4 cellular contexts compared by ENCODE assay signal in genomic region chr17:29322363-29322762, GRCh38.
TF ChIP-seq lines count a peak whose summit lies in the region.

No MANE protein-coding gene starts in this region.

TF ChIP-seq in HepG2, 621 proteins besides CTCF, POLR2A, EP300 and RAD21:
- no peak for TF ChIP-seq ZNF275 (CRISPR knock-in tag; IDR thresholded peaks at IDR 0.05; ENCODE audit: borderline replicate concordance)
- TF ChIP-seq ZNF207 (IDR thresholded peaks at IDR 0.05; ENCODE audit: borderline replicate concordance): no peak
- peak in 1 of 2 experiments; percentile 49; a peak in 2 of 4 replicates for TF ChIP-seq MAFK (conservative IDR thresholded peaks at IDR 0.05 in 1 of 2, IDR thresholded peaks at IDR 0.05 in 1 of 2; ENCODE audit: low read length in 2 of 2)
- TF ChIP-seq STAT5B (CRISPR knock-in tag; IDR thresholded peaks at IDR 0.05): no peak
- TF ChIP-seq MAFF (IDR thresholded peaks at IDR 0.05; ENCODE audit: low read depth, low read length): peak; percentile 39; the same call in 1 of the 2 replicates
- no peak for TF ChIP-seq MBD4 (IDR thresholded peaks at IDR 0.05; ENCODE audit: borderline replicate concordance, low read length)
- no peak for TF ChIP-seq PPARG (CRISPR knock-in tag; conservative IDR thresholded peaks at IDR 0.05)
- no peak for TF ChIP-seq ZNF678 (CRISPR knock-in tag; IDR thresholded peaks at IDR 0.05)

TF ChIP-seq in A549, 52 proteins besides CTCF, POLR2A, EP300 and RAD21:
- TF ChIP-seq BCL3 (IDR thresholded peaks at IDR 0.05): no peak
- TF ChIP-seq HOXB5 (CRISPR knock-in tag; IDR thresholded peaks at IDR 0.05): no peak
- TF ChIP-seq FOSB (CRISPR knock-in tag; IDR thresholded peaks at IDR 0.05): no peak
- no peak for TF ChIP-seq ELK1 (IDR thresholded peaks at IDR 0.05; ENCODE audit: low read depth, low read length)
- TF ChIP-seq CEBPB (IDR thresholded peaks at IDR 0.05): no peak
- no peak for TF ChIP-seq FOXS1 (CRISPR knock-in tag; IDR thresholded peaks at IDR 0.05)
- TF ChIP-seq MAFK (IDR thresholded peaks at IDR 0.05; ENCODE audit: partially characterized antibody): peak; percentile 60

TF ChIP-seq in IMR-90, 13 proteins besides CTCF, POLR2A, EP300 and RAD21:
- TF ChIP-seq FOS (IDR thresholded peaks at IDR 0.05; ENCODE audit: low read depth, low read length) (no peak), MAFK (IDR thresholded peaks at IDR 0.05; ENCODE audit: low read depth, low read length) (peak; percentile 17; the same call in 1 of the 2 replicates)
TF ChIP-seq in IMR-90: peak in this region for 1.

TF ChIP-seq in K562, 482 proteins besides CTCF, POLR2A, EP300 and RAD21:
- no peak for TF ChIP-seq PRPF4 (IDR thresholded peaks at IDR 0.05; ENCODE audit: insufficient read depth, low read depth, low read length, poor library complexity, severe bottlenecking)
- no peak for TF ChIP-seq U2AF1 (optimal IDR thresholded peaks at IDR 0.05; ENCODE audit: low read depth, low read length)
- TF ChIP-seq ZNF639 (CRISPR knock-in tag; conservative IDR thresholded peaks at IDR 0.05 in 1 of 2, IDR thresholded peaks at IDR 0.05 in 1 of 2): no peak
- TF ChIP-seq CAMTA2 (CRISPR knock-in tag; conservative IDR thresholded peaks at IDR 0.05): no peak
- peak; percentile 66 for TF ChIP-seq ZNF316 (IDR thresholded peaks at IDR 0.05)
